ENCODE assay signal across 12 cellular contexts in the genomic region with DNA sequence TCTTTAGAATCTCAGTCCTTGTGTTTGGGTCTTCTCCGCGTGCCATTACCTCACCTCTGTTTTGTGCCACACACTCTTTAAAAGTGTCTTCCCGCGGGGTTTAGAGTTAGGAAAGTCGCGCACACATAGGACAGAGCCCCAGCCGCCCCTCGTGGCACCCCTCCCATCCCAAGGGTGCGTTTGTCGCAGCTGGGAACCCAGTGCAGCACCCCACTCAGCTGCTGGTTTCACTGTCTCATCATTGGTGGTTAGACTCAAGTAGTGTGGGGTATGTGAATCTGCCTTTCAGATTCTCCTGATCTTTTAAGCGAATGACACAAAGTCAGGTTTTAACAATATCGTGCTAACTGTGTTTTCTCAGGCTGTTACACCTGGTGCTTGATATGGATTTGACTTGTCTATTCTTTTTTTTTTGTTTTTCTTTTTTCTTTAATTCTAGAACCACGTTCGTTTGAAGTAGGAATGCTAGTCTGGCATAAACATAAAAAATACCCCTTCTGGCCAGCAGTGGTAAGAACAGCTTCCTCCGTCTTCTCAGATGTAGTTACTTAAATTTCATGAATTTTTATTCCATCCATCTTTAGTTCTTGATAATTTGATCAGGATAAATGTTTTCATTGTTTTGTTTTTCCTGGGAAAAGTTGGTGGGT. TPM values are rescaled to one million over a fixed set of nuclear protein-coding genes. Genes with fewer than 3 reads are reported as not detected.
DNase-seq lines count a peak whose midpoint lies in the region; ATAC-seq and TF ChIP-seq lines count a peak whose summit lies in the region.
"Had no signal": no experiment of that assay in that cellular context is flagged by ENCODE, and none has a peak within 500 bp of the region (broad histone marks: within the 10 kb centered on the region; RNA-seq: fewer than 3 reads in every experiment).

No MANE protein-coding gene starts in this region.

- peak; percentile 18; the same call in 1 of the 2 replicates for TF ChIP-seq CTCF in RWPE1 (conservative IDR thresholded peaks at IDR 0.05; ENCODE audit: low read depth)
- no peak for TF ChIP-seq CTCF in lower leg skin (IDR thresholded peaks at IDR 0.05)

- WGBS in lower leg skin, 2 donors: 80 to 85% methylated on average over 15 of the region's 15 CpGs

- POLR2A ChIA-PET in RWPE1 (lab: Yijun Ruan, JAX; ENCODE audit: low non-redundant PET): interaction anchor here (0.6 kb wide), 1 partner anchor 8 kb away, joined by 8 read pairs; no protein-coding TSS in a partner anchor

- no peak for TF ChIP-seq POLR2A in lower leg skin (IDR thresholded peaks at IDR 0.05)

- no peak overlapping the region for H3K27ac ChIP-seq in RWPE1
- H3K27ac ChIP-seq: coronary artery had no signal

- H3K4me3 ChIP-seq in lower leg skin (ENCODE audit: low read depth, poor library complexity, severe bottlenecking): no peak overlapping the region
- H3K4me3 ChIP-seq: coronary artery had no signal

- peak; percentile 27 for DNase-seq in stimulated activated CD4-positive, alpha-beta T cell treated with anti-CD3 and anti-CD28 coated beads, Interleukin-15, amount 100 ng/mL, for 24 hours
- DNase-seq in stimulated activated CD4-positive, alpha-beta T cell treated with anti-CD3 and anti-CD28 coated beads, Interleukin-4, amount 100 ng/mL, for 4 hours: no peak
- DNase-seq in RWPE1 (ENCODE audit: low spot score) (no peak), fibroblast of peridontal ligament (ENCODE audit: extremely low read depth) (peak; percentile 32), lower leg skin (ENCODE audit: low spot score in 2 of 2) (no peak), cerebellar nuclear complex (lab: John Stamatoyannopoulos, UW) (no peak), A172 (ENCODE audit: low spot score) (no peak)
- DNase-seq: activated CD4-positive, CD25-positive, alpha-beta regulatory T cell; DMS153; NCI-H345 had no signal

- CTCF ChIA-PET in RWPE1 (lab: Yijun Ruan, JAX): no interaction called here

- ATAC-seq in GM21723 (IDR thresholded peaks at IDR 0.05; ENCODE audit: unreplicated experiment): no peak

- intact Hi-C loops in lower leg skin (cut with DNase I; ENCODE audit: low total_unique reads): no loop called here

RNA-seq across cellular contexts. Expression of gene NDUFS7, which starts 19.5 kb away (rescaled TPM):
- 100 to 1,000 TPM; 108 to 217 (median 128) TPM for total RNA-seq in lower leg skin
- 169 and 186 TPM in 2 replicates for total RNA-seq in A172 (2014; rRNA removed; shearing (Covaris generic))

RNA-seq across cellular contexts. Expression of gene GAMT, which starts 37.1 kb away (rescaled TPM):
- total RNA-seq in lower leg skin: 10 to 100 TPM; 33.8 to 72.0 (median 46.0) TPM
- total RNA-seq in A172 (2014; rRNA removed; shearing (Covaris generic)): 101 and 117 TPM in 2 replicates

RNA-seq across cellular contexts. Expression of gene DAZAP1, which starts 43.2 kb away (rescaled TPM):
- 10 to 100 TPM; 28.6 to 60.5 (median 48.2) TPM for total RNA-seq in lower leg skin
- 84.8 and 110 TPM in 2 replicates for total RNA-seq in A172 (2014; rRNA removed; shearing (Covaris generic))

Comparison
In these comparisons a context has a peak if more than half of its experiments do, and no peak if none do; other contexts are left out.
1. DNase-seq: peak in stimulated activated CD4-positive, alpha-beta T cell treated with anti-CD3 and anti-CD28 coated beads, Interleukin-15, amount 100 ng/mL, for 24 hours (single experiment) and fibroblast of peridontal ligament (single experiment); none in stimulated activated CD4-positive, alpha-beta T cell treated with anti-CD3 and anti-CD28 coated beads, Interleukin-4, amount 100 ng/mL, for 4 hours (0 of 2), RWPE1 (single experiment), lower leg skin (0 of 2), cerebellar nuclear complex (0 of 2) and A172 (single experiment).